In genomic region chr12:132182206-132182710, GRCh38 we compare ENCODE assay signal across 9 cellular contexts.
"Had no signal": no experiment of that assay in that cellular context is flagged by ENCODE, and none has a peak within 500 bp of the region (broad histone marks: within the 10 kb centered on the region; RNA-seq: fewer than 3 reads in every experiment).

No MANE protein-coding gene starts in this region.

- H3K4me3 ChIP-seq: GM23248, HAP-1 had no signal

- H3K4me1 ChIP-seq: HAP-1 had no signal

- H3K9me3 Mint-ChIP-seq: HFFc6 had no signal

- H3K9me3 ChIP-seq: HAP-1 had no signal

- ATAC-seq: HCT116 had no signal

- H3K27ac ChIP-seq: GM23248 had no signal

- DNase-seq: GM23248, GOT3, H7, HFFc6, KBM-7 had no signal

- FAIRE-seq: HTR-8/SVneo had no signal

- H3K9ac ChIP-seq: GM23248 had no signal

- H3K36me3 ChIP-seq: HAP-1 had no signal

- H3K36me3 Mint-ChIP-seq: IgD-negative memory B cell had no signal

- H3K27ac Mint-ChIP-seq: HFFc6, IgD-negative memory B cell had no signal

- H2AFZ ChIP-seq: GM23248 had no signal

- H3K4me3 Mint-ChIP-seq: HFFc6, IgD-negative memory B cell had no signal
